1 cellular context compared by ENCODE assay signal in genomic region chr17:66417300-66417719, GRCh38.
TF ChIP-seq lines count a peak whose summit lies in the region.

No MANE protein-coding gene starts in this region.

TF ChIP-seq in HepG2, 621 proteins besides CTCF, POLR2A, EP300 and RAD21 (continued from another document and continues in another):
- TF ChIP-seq HNF4G (IDR thresholded peaks at IDR 0.05; ENCODE audit: borderline replicate concordance, low read depth, low read length) (peak; percentile 69), HNF4G (CRISPR knock-in tag; IDR thresholded peaks at IDR 0.05; ENCODE audit: borderline replicate concordance, low read depth) (no peak), XRCC5 (optimal IDR thresholded peaks at IDR 0.05; ENCODE audit: low read length) (peak; percentile 50), MNT (IDR thresholded peaks at IDR 0.05) (no peak), TCF7L2 (IDR thresholded peaks at IDR 0.05; ENCODE audit: low read depth, low read length) (no peak), ZNF564 (CRISPR knock-in tag; IDR thresholded peaks at IDR 0.05) (0 out of 2 replicates have a peak, but pooled peaks have one; percentile 79), NCOR1 (IDR thresholded peaks at IDR 0.05; ENCODE audit: borderline replicate concordance, low read length) (0 out of 2 replicates have a peak, but pooled peaks have one; percentile 36), TEAD3 (CRISPR knock-in tag; optimal IDR thresholded peaks at IDR 0.05; ENCODE audit: borderline replicate concordance) (peak; percentile 68), ZEB1 (IDR thresholded peaks at IDR 0.05; ENCODE audit: insufficient replicate concordance, low read depth) (peak; percentile 90), CHCHD3 (CRISPR knock-in tag; IDR thresholded peaks at IDR 0.05) (no peak), SSRP1 (CRISPR knock-in tag; IDR thresholded peaks at IDR 0.05) (no peak), ZNF562 (CRISPR knock-in tag; IDR thresholded peaks at IDR 0.05; ENCODE audit: borderline replicate concordance) (no peak), RFX1 (IDR thresholded peaks at IDR 0.05) (no peak), KLF12 (CRISPR knock-in tag; IDR thresholded peaks at IDR 0.05; ENCODE audit: borderline replicate concordance) (no peak), NFYB (CRISPR knock-in tag; IDR thresholded peaks at IDR 0.05) (no peak), NAIF1 (CRISPR knock-in tag; IDR thresholded peaks at IDR 0.05; ENCODE audit: borderline replicate concordance) (no peak), THYN1 (CRISPR knock-in tag; IDR thresholded peaks at IDR 0.05; ENCODE audit: borderline replicate concordance, low read depth) (no peak), PHF21A (CRISPR knock-in tag; IDR thresholded peaks at IDR 0.05) (peak; percentile 31; the same call in 1 of the 2 replicates), CBFB (CRISPR knock-in tag; IDR thresholded peaks at IDR 0.05) (no peak), HNF4A (CRISPR knock-in tag; IDR thresholded peaks at IDR 0.05) (peak; percentile 83), EED (CRISPR knock-in tag; IDR thresholded peaks at IDR 0.05) (no peak), KDM2A (CRISPR knock-in tag; IDR thresholded peaks at IDR 0.05; ENCODE audit: borderline replicate concordance, low read depth) (no peak), JUNB (CRISPR knock-in tag; IDR thresholded peaks at IDR 0.05; ENCODE audit: borderline replicate concordance) (no peak), ZFY (CRISPR knock-in tag; IDR thresholded peaks at IDR 0.05) (no peak), ZNF12 (CRISPR knock-in tag; IDR thresholded peaks at IDR 0.05) (no peak), ZBTB37 (CRISPR knock-in tag; IDR thresholded peaks at IDR 0.05) (peak; percentile 93; the same call in 1 of the 2 replicates), ELF4 (CRISPR knock-in tag; IDR thresholded peaks at IDR 0.05; ENCODE audit: borderline replicate concordance) (no peak), ZNF292 (CRISPR knock-in tag; IDR thresholded peaks at IDR 0.05; ENCODE audit: borderline replicate concordance, low read depth) (0 out of 2 replicates have a peak, but pooled peaks have one; percentile 29), PHB2 (IDR thresholded peaks at IDR 0.05; ENCODE audit: partially characterized antibody) (no peak), RERE (CRISPR knock-in tag; IDR thresholded peaks at IDR 0.05; ENCODE audit: low read depth) (no peak), ZNF329 (CRISPR knock-in tag; IDR thresholded peaks at IDR 0.05; ENCODE audit: low read depth) (no peak), TCF7 (IDR thresholded peaks at IDR 0.05; ENCODE audit: low read depth) (0 out of 2 replicates have a peak, but pooled peaks have one; percentile 8), ZNF577 (CRISPR knock-in tag; IDR thresholded peaks at IDR 0.05; ENCODE audit: borderline replicate concordance, low read depth) (no peak), ETV5 (CRISPR knock-in tag; IDR thresholded peaks at IDR 0.05; ENCODE audit: borderline replicate concordance) (no peak), NRL (CRISPR knock-in tag; IDR thresholded peaks at IDR 0.05; ENCODE audit: borderline replicate concordance) (no peak), MIXL1 (CRISPR knock-in tag; IDR thresholded peaks at IDR 0.05) (peak; percentile 41; the same call in 1 of the 2 replicates), ZNF546 (CRISPR knock-in tag; conservative IDR thresholded peaks at IDR 0.05) (0 out of 2 replicates have a peak, but pooled peaks have one; percentile 55), JARID2 (CRISPR knock-in tag; IDR thresholded peaks at IDR 0.05; ENCODE audit: insufficient replicate concordance) (no peak), ZFX (CRISPR knock-in tag; IDR thresholded peaks at IDR 0.05; ENCODE audit: low read depth) (peak; percentile 21; the same call in 1 of the 2 replicates), TIGD3 (CRISPR knock-in tag; IDR thresholded peaks at IDR 0.05; ENCODE audit: borderline replicate concordance) (no peak)
- TF ChIP-seq, protein P1, sequence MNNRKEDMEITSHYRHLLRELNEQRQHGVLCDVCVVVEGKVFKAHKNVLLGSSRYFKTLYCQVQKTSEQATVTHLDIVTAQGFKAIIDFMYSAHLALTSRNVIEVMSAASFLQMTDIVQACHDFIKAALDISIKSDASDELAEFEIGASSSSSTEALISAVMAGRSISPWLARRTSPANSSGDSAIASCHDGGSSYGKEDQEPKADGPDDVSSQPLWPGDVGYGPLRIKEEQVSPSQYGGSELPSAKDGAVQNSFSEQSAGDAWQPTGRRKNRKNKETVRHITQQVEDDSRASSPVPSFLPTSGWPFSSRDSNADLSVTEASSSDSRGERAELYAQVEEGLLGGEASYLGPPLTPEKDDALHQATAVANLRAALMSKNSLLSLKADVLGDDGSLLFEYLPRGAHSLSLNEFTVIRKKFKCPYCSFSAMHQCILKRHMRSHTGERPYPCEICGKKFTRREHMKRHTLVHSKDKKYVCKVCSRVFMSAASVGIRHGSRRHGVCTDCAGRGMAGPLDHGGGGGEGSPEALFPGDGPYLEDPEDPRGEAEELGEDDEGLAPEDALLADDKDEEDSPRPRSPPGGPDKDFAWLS (CRISPR knock-in tag; IDR thresholded peaks at IDR 0.05; ENCODE audit: borderline replicate concordance) = no peak
- TF ChIP-seq, protein P2, sequence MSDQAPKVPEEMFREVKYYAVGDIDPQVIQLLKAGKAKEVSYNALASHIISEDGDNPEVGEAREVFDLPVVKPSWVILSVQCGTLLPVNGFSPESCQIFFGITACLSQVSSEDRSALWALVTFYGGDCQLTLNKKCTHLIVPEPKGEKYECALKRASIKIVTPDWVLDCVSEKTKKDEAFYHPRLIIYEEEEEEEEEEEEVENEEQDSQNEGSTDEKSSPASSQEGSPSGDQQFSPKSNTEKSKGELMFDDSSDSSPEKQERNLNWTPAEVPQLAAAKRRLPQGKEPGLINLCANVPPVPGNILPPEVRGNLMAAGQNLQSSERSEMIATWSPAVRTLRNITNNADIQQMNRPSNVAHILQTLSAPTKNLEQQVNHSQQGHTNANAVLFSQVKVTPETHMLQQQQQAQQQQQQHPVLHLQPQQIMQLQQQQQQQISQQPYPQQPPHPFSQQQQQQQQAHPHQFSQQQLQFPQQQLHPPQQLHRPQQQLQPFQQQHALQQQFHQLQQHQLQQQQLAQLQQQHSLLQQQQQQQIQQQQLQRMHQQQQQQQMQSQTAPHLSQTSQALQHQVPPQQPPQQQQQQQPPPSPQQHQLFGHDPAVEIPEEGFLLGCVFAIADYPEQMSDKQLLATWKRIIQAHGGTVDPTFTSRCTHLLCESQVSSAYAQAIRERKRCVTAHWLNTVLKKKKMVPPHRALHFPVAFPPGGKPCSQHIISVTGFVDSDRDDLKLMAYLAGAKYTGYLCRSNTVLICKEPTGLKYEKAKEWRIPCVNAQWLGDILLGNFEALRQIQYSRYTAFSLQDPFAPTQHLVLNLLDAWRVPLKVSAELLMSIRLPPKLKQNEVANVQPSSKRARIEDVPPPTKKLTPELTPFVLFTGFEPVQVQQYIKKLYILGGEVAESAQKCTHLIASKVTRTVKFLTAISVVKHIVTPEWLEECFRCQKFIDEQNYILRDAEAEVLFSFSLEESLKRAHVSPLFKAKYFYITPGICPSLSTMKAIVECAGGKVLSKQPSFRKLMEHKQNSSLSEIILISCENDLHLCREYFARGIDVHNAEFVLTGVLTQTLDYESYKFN (CRISPR knock-in tag; conservative IDR thresholded peaks at IDR 0.05) = peak; percentile 15; the same call in 1 of the 2 replicates
- TF ChIP-seq, protein P3, sequence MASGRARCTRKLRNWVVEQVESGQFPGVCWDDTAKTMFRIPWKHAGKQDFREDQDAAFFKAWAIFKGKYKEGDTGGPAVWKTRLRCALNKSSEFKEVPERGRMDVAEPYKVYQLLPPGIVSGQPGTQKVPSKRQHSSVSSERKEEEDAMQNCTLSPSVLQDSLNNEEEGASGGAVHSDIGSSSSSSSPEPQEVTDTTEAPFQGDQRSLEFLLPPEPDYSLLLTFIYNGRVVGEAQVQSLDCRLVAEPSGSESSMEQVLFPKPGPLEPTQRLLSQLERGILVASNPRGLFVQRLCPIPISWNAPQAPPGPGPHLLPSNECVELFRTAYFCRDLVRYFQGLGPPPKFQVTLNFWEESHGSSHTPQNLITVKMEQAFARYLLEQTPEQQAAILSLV (CRISPR knock-in tag; IDR thresholded peaks at IDR 0.05; ENCODE audit: borderline replicate concordance) = no peak
- TF ChIP-seq, protein P4, sequence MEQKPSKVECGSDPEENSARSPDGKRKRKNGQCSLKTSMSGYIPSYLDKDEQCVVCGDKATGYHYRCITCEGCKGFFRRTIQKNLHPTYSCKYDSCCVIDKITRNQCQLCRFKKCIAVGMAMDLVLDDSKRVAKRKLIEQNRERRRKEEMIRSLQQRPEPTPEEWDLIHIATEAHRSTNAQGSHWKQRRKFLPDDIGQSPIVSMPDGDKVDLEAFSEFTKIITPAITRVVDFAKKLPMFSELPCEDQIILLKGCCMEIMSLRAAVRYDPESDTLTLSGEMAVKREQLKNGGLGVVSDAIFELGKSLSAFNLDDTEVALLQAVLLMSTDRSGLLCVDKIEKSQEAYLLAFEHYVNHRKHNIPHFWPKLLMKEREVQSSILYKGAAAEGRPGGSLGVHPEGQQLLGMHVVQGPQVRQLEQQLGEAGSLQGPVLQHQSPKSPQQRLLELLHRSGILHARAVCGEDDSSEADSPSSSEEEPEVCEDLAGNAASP (CRISPR knock-in tag; IDR thresholded peaks at IDR 0.05; ENCODE audit: borderline replicate concordance) = no peak
- TF ChIP-seq, protein P5, sequence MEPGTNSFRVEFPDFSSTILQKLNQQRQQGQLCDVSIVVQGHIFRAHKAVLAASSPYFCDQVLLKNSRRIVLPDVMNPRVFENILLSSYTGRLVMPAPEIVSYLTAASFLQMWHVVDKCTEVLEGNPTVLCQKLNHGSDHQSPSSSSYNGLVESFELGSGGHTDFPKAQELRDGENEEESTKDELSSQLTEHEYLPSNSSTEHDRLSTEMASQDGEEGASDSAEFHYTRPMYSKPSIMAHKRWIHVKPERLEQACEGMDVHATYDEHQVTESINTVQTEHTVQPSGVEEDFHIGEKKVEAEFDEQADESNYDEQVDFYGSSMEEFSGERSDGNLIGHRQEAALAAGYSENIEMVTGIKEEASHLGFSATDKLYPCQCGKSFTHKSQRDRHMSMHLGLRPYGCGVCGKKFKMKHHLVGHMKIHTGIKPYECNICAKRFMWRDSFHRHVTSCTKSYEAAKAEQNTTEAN (CRISPR knock-in tag; conservative IDR thresholded peaks at IDR 0.05) = no peak
